ENCODE assay signal across 8 cellular contexts in the genomic region with DNA sequence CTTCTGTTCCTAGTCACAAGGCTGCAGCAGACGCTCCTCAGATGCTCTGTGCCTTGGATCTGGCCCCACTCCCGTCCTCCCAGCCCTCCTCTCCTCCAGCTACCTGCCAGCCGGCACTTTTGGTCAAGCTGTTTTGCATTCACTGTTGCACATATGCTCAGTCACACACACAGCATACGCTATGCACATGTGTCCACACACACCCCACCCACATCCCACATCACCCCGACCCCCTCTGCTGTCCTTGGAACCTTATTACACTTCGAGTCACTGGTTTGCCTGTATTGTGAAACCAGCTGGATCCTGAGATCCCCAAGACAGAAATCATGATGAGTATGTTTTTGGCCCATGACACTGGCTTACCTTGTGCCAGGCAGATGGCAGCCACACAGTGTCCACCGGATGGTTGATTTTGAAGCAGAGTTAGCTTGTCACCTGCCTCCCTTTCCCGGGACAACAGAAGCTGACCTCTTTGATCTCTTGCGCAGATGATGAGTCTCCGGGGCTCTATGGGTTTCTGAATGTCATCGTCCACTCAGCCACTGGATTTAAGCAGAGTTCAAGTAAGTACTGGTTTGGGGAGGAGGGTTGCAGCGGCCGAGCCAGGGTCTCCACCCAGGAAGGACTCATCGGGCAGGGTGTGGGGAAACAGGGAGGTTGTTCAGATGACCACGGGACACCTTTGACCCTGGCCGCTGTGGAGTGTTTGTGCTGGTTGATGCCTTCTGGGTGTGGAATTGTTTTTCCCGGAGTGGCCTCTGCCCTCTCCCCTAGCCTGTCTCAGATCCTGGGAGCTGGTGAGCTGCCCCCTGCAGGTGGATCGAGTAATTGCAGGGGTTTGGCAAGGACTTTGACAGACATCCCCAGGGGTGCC.
DNase-seq lines count a peak whose midpoint lies in the region; ATAC-seq and TF ChIP-seq lines count a peak whose summit lies in the region.

No MANE protein-coding gene starts in this region.

- H3K4me3 ChIP-seq in epithelial cell of esophagus (ENCODE audit: low read length) (no peak overlapping the region), testis (no peak overlapping the region)

- H3K27ac Mint-ChIP-seq in neural crest cell (ENCODE audit: unreplicated experiment) = no peak overlapping the region

- peaks cover 27% of the 10 kb centered on the region for H3K4me1 Mint-ChIP-seq in neural crest cell

- 61 to 69% methylated on average over 16 to 18 of the region's 18 CpGs for WGBS in testis, 2 donors

- peaks cover 10% of the 10 kb centered on the region for H3K36me3 Mint-ChIP-seq in neural crest cell (ENCODE audit: low read depth)

- TF ChIP-seq POLR2A in testis (IDR thresholded peaks at IDR 0.05) = no peak

- ATAC-seq in HG02678 (IDR thresholded peaks at IDR 0.05; ENCODE audit: unreplicated experiment) = no peak

- peaks cover 11% of the 10 kb centered on the region for H3K4me1 ChIP-seq in testis

- TF ChIP-seq CTCF in epithelial cell of esophagus (IDR thresholded peaks at IDR 0.05; ENCODE audit: insufficient read depth, low read depth, low read length, missing control alignments) (peak; percentile 89), neural crest cell (conservative IDR thresholded peaks at IDR 0.05) (peak; percentile 78), testis (IDR thresholded peaks at IDR 0.05) (peak; percentile 68 to 86 (median 73))

- H3K27me3 ChIP-seq in testis = no peaks in the 10 kb centered on the region

- H3K4me3 Mint-ChIP-seq in neural crest cell = peak overlapping the region; percentile 11

- no peaks in the 10 kb centered on the region for H3K9me3 ChIP-seq in testis

- intact Hi-C loops in testis (cut with DNase I; ENCODE audit: low total_unique reads) = no loop called here

- DNase-seq in NCI-H2029 (lab: John Stamatoyannopoulos, UW) (peak; percentile 31), NCI-H2029 treated with DMSO at 0.1 percent for 48 hours (lab: John Stamatoyannopoulos, UW) (no peak), NCI-H1694 treated with DMSO at 0.1 percent for 48 hours (lab: John Stamatoyannopoulos, UW) (peak; percentile 21), epithelial cell of esophagus (ENCODE audit: low read depth) (peak; percentile 58), neural crest cell (ENCODE audit: low read depth, low spot score) (peak; percentile 83), testis (peak; percentile 73)
- peak; percentile 30 to 38 (median 32) for DNase-seq in activated CD8-positive, alpha-beta memory T cell treated with anti-CD3 and anti-CD28 coated beads for 48 hours (ENCODE audit: low read depth in 2 of 3, low spot score in 2 of 3)

- no peak overlapping the region for H3K27ac ChIP-seq in testis

- H3K36me3 ChIP-seq in testis (ENCODE audit: low read depth, missing control alignments) = no peaks in the 10 kb centered on the region

- no peaks in the 10 kb centered on the region for H3K27me3 Mint-ChIP-seq in neural crest cell (ENCODE audit: low read depth)

- H3K9me3 Mint-ChIP-seq in neural crest cell = no peaks in the 10 kb centered on the region
